Comparison of ENCODE assay signal across 8 cellular contexts in genomic region chr4:153643406-153644016, GRCh38. TPM values are rescaled to one million over a fixed set of nuclear protein-coding genes. Genes with fewer than 3 reads are reported as not detected.
DNase-seq lines count a peak whose midpoint lies in the region; ATAC-seq and TF ChIP-seq lines count a peak whose summit lies in the region.

No MANE protein-coding gene starts in this region.

- H3K36me3 ChIP-seq in adrenal gland (replicated peaks in 1 of 2), result no peaks in the 10 kb centered on the region

- peak; percentile 33 for DNase-seq in DMS 273 treated with DMSO at 0.1 percent for 48 hours (lab: John Stamatoyannopoulos, UW)
- peak; percentile 69 for DNase-seq in NCI-H2171 treated with DMSO at 0.1 percent for 48 hours (lab: John Stamatoyannopoulos, UW)
- no peak for DNase-seq in adrenal gland
- peak; percentile 74 for DNase-seq in kidney tubule cell (ENCODE audit: low spot score)
- DNase-seq in NK-92 (lab: John Stamatoyannopoulos, UW; ENCODE audit: unreplicated experiment), result no peak
- DNase-seq in putamen (ENCODE audit: low spot score), result no peak

- H3K4me1 ChIP-seq in adrenal gland (replicated peaks in 1 of 2), result no peaks in the 10 kb centered on the region

- intact Hi-C loops in adrenal gland (cut with DNase I), result no loop called here

- no peaks in the 10 kb centered on the region for H3K9me3 ChIP-seq in adrenal gland (replicated peaks in 1 of 3)

- H3K27ac ChIP-seq in adrenal gland, result no peak overlapping the region

- ATAC-seq in GM19324 (IDR thresholded peaks at IDR 0.05; ENCODE audit: low FRiP score, unreplicated experiment) (peak; percentile 52), HG03159 (IDR thresholded peaks at IDR 0.05; ENCODE audit: unreplicated experiment) (peak; percentile 92)

- WGBS in adrenal gland, 4 donors, result 56 to 70% (median 62%) methylated on average over 4 of the region's 4 CpGs

- no peak for TF ChIP-seq POLR2A in adrenal gland (IDR thresholded peaks at IDR 0.05)

- no peak overlapping the region for H3K4me3 ChIP-seq in adrenal gland

- no peaks in the 10 kb centered on the region for H3K27me3 ChIP-seq in adrenal gland

- TF ChIP-seq CTCF in adrenal gland (IDR thresholded peaks at IDR 0.05), result peak in 5 of 6 experiments; percentile 19 to 61 (median 46)

RNA-seq across cellular contexts. Expression of gene TLR2, which starts 40.6 kb away (rescaled TPM):
- total RNA-seq in adrenal gland, result 10 to 100 TPM in 7 of 8 donors, 1 to 10 TPM in 1; 8.6 to 57.2 (median 32.8) TPM
- polyA plus RNA-seq in adrenal gland, result 10 to 100 TPM in 1 of 3 donors, 1 to 10 TPM in 2; 8.7 to 12.5 (median 9.7) TPM

Comparison
In these comparisons a context has a peak if more than half of its experiments do, and no peak if none do; other contexts are left out.
1. DNase-seq: peak in DMS 273 treated with DMSO at 0.1 percent for 48 hours (single experiment), NCI-H2171 treated with DMSO at 0.1 percent for 48 hours (single experiment) and kidney tubule cell (single experiment); none in adrenal gland (0 of 7), NK-92 (single experiment) and putamen (single experiment).